Comparison of ENCODE assay signal across 9 cellular contexts in genomic region chr5:80182802-80183645, GRCh38.
A peak's percentile ranks its signal among the peaks of the same experiment; 100 is the strongest.
DNase-seq lines count a peak whose midpoint lies in the region; ATAC-seq, FAIRE-seq and TF ChIP-seq lines count a peak whose summit lies in the region.
"Had no signal": no experiment of that assay in that cellular context is flagged by ENCODE, and none has a peak within 500 bp of the region (broad histone marks: within the 10 kb centered on the region; RNA-seq: fewer than 3 reads in every experiment).

No MANE protein-coding gene starts in this region.

- no peak for FAIRE-seq in A549 (lab: Jason Lieb, UNC)
- FAIRE-seq: G401.6 had no signal

- H3K4me1 ChIP-seq in A549 (peaks cover 68% of the 10 kb centered on the region), HCT116 (ENCODE audit: control insufficient read depth in 1 of 2, insufficient read depth in 2 of 2, low read length in 2 of 2) (peaks cover 73 to 80% of the 10 kb centered on the region in 2 experiments), lower lobe of right lung (peaks cover 58% of the 10 kb centered on the region)

- no peak overlapping the region for H2AFZ ChIP-seq in HCT116 (ENCODE audit: low read depth, low read length, poor library complexity, severe bottlenecking)

- no peak for ATAC-seq in A549
- ATAC-seq in HCT116, result peak; percentile 13
- ATAC-seq in lower lobe of right lung, result no peak

- WGBS in A549 (ENCODE audit: missing lambda C conversion rate), result 82% methylated on average over 7 of the region's 7 CpGs

- H3K27ac ChIP-seq in A549, result peak overlapping the region; percentile 57 to 80
- H3K27ac ChIP-seq in HCT116 (ENCODE audit: low read depth, low read length), result peak overlapping the region; percentile 71
- peak overlapping the region; percentile 66 for H3K27ac ChIP-seq in lower lobe of right lung

- DNase-seq in A549 (ENCODE audit: low read depth in 1 of 2, low spot score in 1 of 2) (peak in 1 of 2 experiments; percentile 12), HCT116 (ENCODE audit: low read depth, low spot score) (no peak), lower lobe of right lung (no peak), GM19240 (ENCODE audit: insufficient read length, low spot score) (no peak), OCI-M1 (lab: John Stamatoyannopoulos, UW) (no peak), ACHN (no peak), MV-4-11 (lab: John Stamatoyannopoulos, UW) (no peak)
- peak; percentile 33 for DNase-seq in activated naive CD4-positive, alpha-beta T cell treated with anti-CD3 and anti-CD28 coated beads, Interleukin-2, amount 50 U/mL, for 16 hours

- no peaks in the 10 kb centered on the region for H3K9me2 ChIP-seq in HCT116 (ENCODE audit: insufficient read depth)

- POLR2A ChIA-PET in A549 (lab: Yijun Ruan, JAX) (no interaction called here), HCT116 (lab: Charles Lee) (interaction anchor here (1.7 to 2.0 kb wide), 2 partner anchors 73 to 75 kb away, joined by 6 to 7 read pairs; partner anchors contain the start of gene SERINC5)

- no peaks in the 10 kb centered on the region for H3K9me3 ChIP-seq in A549
- H3K9me3 ChIP-seq in HCT116 (ENCODE audit: control insufficient read depth in 1 of 2, insufficient read depth in 1 of 2, low read depth in 1 of 2, low read length in 2 of 2), result no peaks in the 10 kb centered on the region
- H3K9me3 ChIP-seq in lower lobe of right lung, result no peaks in the 10 kb centered on the region

- no peak for TF ChIP-seq EP300 in A549 (IDR thresholded peaks at IDR 0.05)

- H3K27me3 ChIP-seq in HCT116 (ENCODE audit: insufficient read depth, low read length), result no peaks in the 10 kb centered on the region
- H3K27me3 ChIP-seq in lower lobe of right lung (ENCODE audit: low read depth), result no peaks in the 10 kb centered on the region

- H4K20me1 ChIP-seq in HCT116 (ENCODE audit: insufficient read depth), result no peaks in the 10 kb centered on the region

- H3K36me3 ChIP-seq in HCT116 (ENCODE audit: control insufficient read depth in 1 of 2, insufficient read depth in 2 of 2, low read length in 2 of 2) (no peaks in the 10 kb centered on the region), lower lobe of right lung (no peaks in the 10 kb centered on the region)

- H3K4me2 ChIP-seq in A549, result peak overlapping the region; percentile 67; the same call in 2 of the 3 replicates
- H3K4me2 ChIP-seq in HCT116 (ENCODE audit: low read length), result peak overlapping the region; percentile 71

- TF ChIP-seq POLR2A in A549 (IDR thresholded peaks at IDR 0.05; ENCODE audit: low read length), result no peak
- no peak for TF ChIP-seq POLR2A in HCT116 (IDR thresholded peaks at IDR 0.05; ENCODE audit: borderline replicate concordance, extremely low read depth, insufficient read depth, insufficient read length)

- intact Hi-C loops in HCT116 (cut with micrococcal nuclease), result no loop called here
- intact Hi-C loops in lower lobe of right lung (cut with DNase I), result no loop called here

- TF ChIP-seq RAD21 in A549 (conservative IDR thresholded peaks at IDR 0.05 in 1 of 2, IDR thresholded peaks at IDR 0.05 in 1 of 2) (no peak), HCT116 (IDR thresholded peaks at IDR 0.05; ENCODE audit: low read depth) (no peak)

- in situ Hi-C loops in ACHN (cut with HindIII; ENCODE audit: low pct_ligation_motif_present, low pct_unique_long_range_greater_than_20kb, low sequenced_read_pairs), result no loop called here

- CTCF ChIA-PET in A549 (lab: Yijun Ruan, JAX) (interaction anchor here (1.2 to 1.6 kb wide), 3 partner anchors 9 to 91 kb away, joined by 3 to 5 read pairs (median 3); no protein-coding TSS in a partner anchor), HCT116 (lab: Charles Lee) (no interaction called here)

- H3K4me3 ChIP-seq in A549, result no peak overlapping the region
- peak overlapping the region in 1 of 2 experiments; percentile 24; a peak in 2 of 4 replicates for H3K4me3 ChIP-seq in HCT116 (replicated peaks in 1 of 2; ENCODE audit: low read depth in 1 of 2, low read length in 2 of 2)
- H3K4me3 ChIP-seq in lower lobe of right lung, result no peak overlapping the region

- no TSS peak for BruUV-seq in HCT116 (replicated peaks; lab: Mats Ljungman, UMichigan)

- RAD21 ChIA-PET in HCT116 (lab: Charles Lee; ENCODE audit: low non-redundant PET in 1 of 2, low total read pairs in 2 of 2, uncharacterized antibody in 2 of 2, unreplicated experiment in 2 of 2), result interaction anchor here in 1 of 2 experiments (1.3 kb wide), 1 partner anchor 64 kb away, joined by 3 read pairs; no protein-coding TSS in a partner anchor

- H3K9ac ChIP-seq in HCT116 (ENCODE audit: low read length), result peak overlapping the region; percentile 42

- H3K79me2 ChIP-seq in HCT116 (ENCODE audit: insufficient read depth, low read length), result no peaks in the 10 kb centered on the region

- TF ChIP-seq CTCF in A549 (IDR thresholded peaks at IDR 0.05) (no peak), HCT116 (IDR thresholded peaks at IDR 0.05 in 2 of 3, conservative IDR thresholded peaks at IDR 0.05 in 1 of 3; ENCODE audit: borderline replicate concordance in 1 of 3, insufficient read depth in 1 of 3, low read depth in 2 of 3, low read length in 2 of 3) (no peak), lower lobe of right lung (IDR thresholded peaks at IDR 0.05) (no peak)

TF ChIP-seq in A549, 52 proteins besides CTCF, POLR2A, EP300 and RAD21 (continues in another document):
- TF ChIP-seq TFCP2L1 (CRISPR knock-in tag; IDR thresholded peaks at IDR 0.05) (no peak), JUN (IDR thresholded peaks at IDR 0.05) (no peak), PHF8 (IDR thresholded peaks at IDR 0.05; ENCODE audit: borderline replicate concordance, low read depth) (no peak), MYC (IDR thresholded peaks at IDR 0.05; ENCODE audit: borderline replicate concordance, low read length) (no peak), ELK1 (IDR thresholded peaks at IDR 0.05; ENCODE audit: low read depth, low read length) (no peak), NPAS2 (CRISPR knock-in tag; IDR thresholded peaks at IDR 0.05; ENCODE audit: borderline replicate concordance) (no peak), EHMT2 (IDR thresholded peaks at IDR 0.05; ENCODE audit: low read depth) (no peak), MAFK (IDR thresholded peaks at IDR 0.05; ENCODE audit: partially characterized antibody) (no peak), CBX8 (IDR thresholded peaks at IDR 0.05) (no peak), HDAC2 (IDR thresholded peaks at IDR 0.05) (no peak)

TF ChIP-seq in HCT116, 20 proteins besides CTCF, POLR2A, EP300 and RAD21:
- TF ChIP-seq, protein P1, sequence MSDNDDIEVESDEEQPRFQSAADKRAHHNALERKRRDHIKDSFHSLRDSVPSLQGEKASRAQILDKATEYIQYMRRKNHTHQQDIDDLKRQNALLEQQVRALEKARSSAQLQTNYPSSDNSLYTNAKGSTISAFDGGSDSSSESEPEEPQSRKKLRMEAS (IDR thresholded peaks at IDR 0.05), result 0 out of 2 replicates have a peak, but pooled peaks have one; percentile 10
- TF ChIP-seq POLR2AphosphoS5 (IDR thresholded peaks at IDR 0.05; ENCODE audit: low read depth, low read length), result no peak
- TF ChIP-seq ZFX (IDR thresholded peaks at IDR 0.05), result 0 out of 2 replicates have a peak, but pooled peaks have one; percentile 16
